Comparison of ENCODE assay signal across 10 cellular contexts in the genomic region with DNA sequence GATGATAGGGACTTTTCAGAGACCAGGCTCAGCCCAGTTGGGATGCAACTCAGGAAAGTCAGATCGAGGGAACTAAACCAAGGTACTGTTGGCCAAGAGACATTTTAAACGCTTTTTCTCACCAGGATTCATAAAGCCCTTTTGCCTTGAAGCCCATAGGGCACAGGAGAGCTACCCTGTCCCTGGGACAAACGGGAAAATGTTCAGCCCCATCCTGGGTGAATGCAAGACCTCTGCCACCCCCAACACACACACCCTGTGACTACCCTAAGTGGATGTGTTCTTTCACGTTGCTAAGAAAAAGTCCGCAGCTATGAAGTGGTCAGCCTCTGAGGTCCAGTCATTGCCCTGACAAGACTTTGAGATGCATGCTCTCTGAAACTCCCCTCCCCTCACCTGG. TPM values are rescaled to one million over a fixed set of nuclear protein-coding genes. Genes with fewer than 3 reads are reported as not detected.
DNase-seq lines count a peak whose midpoint lies in the region; ATAC-seq, FAIRE-seq and TF ChIP-seq lines count a peak whose summit lies in the region.
"Had no signal": no experiment of that assay in that cellular context is flagged by ENCODE, and none has a peak within 500 bp of the region (broad histone marks: within the 10 kb centered on the region; RNA-seq: fewer than 3 reads in every experiment).

No MANE protein-coding gene starts in this region.

- H3K9ac ChIP-seq in HUES48 (ENCODE audit: low read depth, low read length) (no peak overlapping the region), kidney (ENCODE audit: low read length in 2 of 2) (peak overlapping the region in 1 of 2 donors; percentile 82)

- DNase-seq in kidney (no peak), WERI-Rb-1 (no peak), NCI-H1417 (lab: John Stamatoyannopoulos, UW) (no peak)
- no peak for DNase-seq in stimulated activated naive B cell treated with anti-CD40 and anti-IgM and Interleukin-4, amounts not matched to agents 10 μg/mL and 1 μg/mL and 100 μg/mL, for 72 hours
- DNase-seq: NCI-H2081 had no signal

- H3K36me3 ChIP-seq in HUES48 (ENCODE audit: control insufficient read depth, insufficient read depth, low read length) (no peaks in the 10 kb centered on the region), kidney (ENCODE audit: control insufficient read depth in 1 of 2, insufficient read depth in 2 of 2, low read length in 2 of 2) (no peaks in the 10 kb centered on the region), WERI-Rb-1 (no peaks in the 10 kb centered on the region)

- TF ChIP-seq CTCF in kidney (IDR thresholded peaks at IDR 0.05; ENCODE audit: borderline replicate concordance, extremely low read depth, insufficient read depth), result no peak
- TF ChIP-seq CTCF in WERI-Rb-1 (IDR thresholded peaks at IDR 0.05; ENCODE audit: low read depth, low read length), result no peak

- H3K36me3 Mint-ChIP-seq in activated T-helper 17 cell treated with anti-CD3 and anti-CD28 coated beads, Interleukin-2, amount 50 U/mL, for 72 hours (ENCODE audit: low read depth), result peaks cover 50% of the 10 kb centered on the region
- H3K36me3 Mint-ChIP-seq in stimulated activated naive B cell treated with anti-CD40 and anti-IgM and Interleukin-4, amounts not matched to agents 10 μg/mL and 1 μg/mL and 100 μg/mL, for 72 hours, result peaks cover 38 to 72% of the 10 kb centered on the region in 2 donors

- H3K4me3 ChIP-seq in HUES48 (ENCODE audit: low read depth, low read length) (peak overlapping the region; percentile 48), kidney (ENCODE audit: low read length in 2 of 2) (peak overlapping the region; percentile 60 to 64), WERI-Rb-1 (ENCODE audit: low read depth, low read length) (no peak overlapping the region)

- H3K27ac Mint-ChIP-seq in activated T-helper 17 cell treated with anti-CD3 and anti-CD28 coated beads, Interleukin-2, amount 50 U/mL, for 72 hours, result peak overlapping the region; percentile 97
- H3K27ac Mint-ChIP-seq in stimulated activated naive B cell treated with anti-CD40 and anti-IgM and Interleukin-4, amounts not matched to agents 10 μg/mL and 1 μg/mL and 100 μg/mL, for 72 hours, result peak overlapping the region; percentile 97

- peak overlapping the region; percentile 91 for H3K4me3 Mint-ChIP-seq in activated T-helper 17 cell treated with anti-CD3 and anti-CD28 coated beads, Interleukin-2, amount 50 U/mL, for 72 hours
- peak overlapping the region; percentile 86 to 87 for H3K4me3 Mint-ChIP-seq in stimulated activated naive B cell treated with anti-CD40 and anti-IgM and Interleukin-4, amounts not matched to agents 10 μg/mL and 1 μg/mL and 100 μg/mL, for 72 hours

- FAIRE-seq in kidney (lab: Jason Lieb, UNC), result no peak

- no peak for ATAC-seq in activated T-helper 17 cell treated with anti-CD3 and anti-CD28 coated beads, Interleukin-2, amount 50 U/mL, for 72 hours (replicated peaks)
- ATAC-seq in stimulated activated naive B cell treated with anti-CD40 and anti-IgM and Interleukin-4, amounts not matched to agents 10 μg/mL and 1 μg/mL and 100 μg/mL, for 72 hours (replicated peaks), result no peak
- ATAC-seq in HG03280 (IDR thresholded peaks at IDR 0.05; ENCODE audit: unreplicated experiment), result no peak

- intact Hi-C loops in kidney (cut with DNase I), result no loop called here

- H3K27ac ChIP-seq in HUES48 (ENCODE audit: low read depth, low read length), result peak overlapping the region; percentile 54
- peak overlapping the region; percentile 88 to 97 for H3K27ac ChIP-seq in kidney (ENCODE audit: low read depth in 2 of 2, low read length in 2 of 2)
- no peak overlapping the region for H3K27ac ChIP-seq in WERI-Rb-1
- H3K27ac ChIP-seq: epithelial cell of prostate, VCaP had no signal

- peaks cover 64% of the 10 kb centered on the region for H3K4me1 Mint-ChIP-seq in activated T-helper 17 cell treated with anti-CD3 and anti-CD28 coated beads, Interleukin-2, amount 50 U/mL, for 72 hours
- peaks cover 82 to 98% of the 10 kb centered on the region in 2 donors for H3K4me1 Mint-ChIP-seq in stimulated activated naive B cell treated with anti-CD40 and anti-IgM and Interleukin-4, amounts not matched to agents 10 μg/mL and 1 μg/mL and 100 μg/mL, for 72 hours

- H3K27me3 Mint-ChIP-seq in activated T-helper 17 cell treated with anti-CD3 and anti-CD28 coated beads, Interleukin-2, amount 50 U/mL, for 72 hours, result no peaks in the 10 kb centered on the region
- no peaks in the 10 kb centered on the region for H3K27me3 Mint-ChIP-seq in stimulated activated naive B cell treated with anti-CD40 and anti-IgM and Interleukin-4, amounts not matched to agents 10 μg/mL and 1 μg/mL and 100 μg/mL, for 72 hours

- H3K9me3 ChIP-seq in HUES48 (ENCODE audit: control insufficient read depth, insufficient read depth, low read length), result no peaks in the 10 kb centered on the region
- no peaks in the 10 kb centered on the region for H3K9me3 ChIP-seq in kidney (ENCODE audit: control insufficient read depth in 1 of 2, low read length in 2 of 2)
- no peaks in the 10 kb centered on the region for H3K9me3 ChIP-seq in WERI-Rb-1 (ENCODE audit: severe bottlenecking)

- peaks cover 52% of the 10 kb centered on the region for H3K27me3 ChIP-seq in HUES48 (ENCODE audit: control insufficient read depth, insufficient read depth, low read length)
- no peaks in the 10 kb centered on the region for H3K27me3 ChIP-seq in WERI-Rb-1 (ENCODE audit: insufficient read depth, low read depth, severe bottlenecking)

- no peaks in the 10 kb centered on the region for H3K9me3 Mint-ChIP-seq in activated T-helper 17 cell treated with anti-CD3 and anti-CD28 coated beads, Interleukin-2, amount 50 U/mL, for 72 hours
- H3K9me3 Mint-ChIP-seq in stimulated activated naive B cell treated with anti-CD40 and anti-IgM and Interleukin-4, amounts not matched to agents 10 μg/mL and 1 μg/mL and 100 μg/mL, for 72 hours, result no peaks in the 10 kb centered on the region

- H3K4me1 ChIP-seq in HUES48 (ENCODE audit: control insufficient read depth, insufficient read depth, low read length), result peaks cover 44% of the 10 kb centered on the region
- H3K4me1 ChIP-seq in kidney (ENCODE audit: control insufficient read depth in 1 of 2, insufficient read depth in 1 of 2, low read depth in 1 of 2, low read length in 2 of 2), result peaks cover 19 to 31% of the 10 kb centered on the region in 2 donors

RNA-seq across cellular contexts. Expression of gene ITPKB, which starts 58.4 kb away (rescaled TPM):
- total RNA-seq in activated T-helper 17 cell treated with anti-CD3 and anti-CD28 coated beads, Interleukin-2, amount 50 U/mL, for 72 hours, result 10 to 100 TPM; 30.1 to 39.2 TPM
- 39.3 TPM for total RNA-seq in kidney
- 20.2 TPM for polyA plus RNA-seq in kidney (ENCODE audit: insufficient read depth, low read depth, low replicate concordance)
